2 cellular contexts compared by ENCODE assay signal in the genomic region with DNA sequence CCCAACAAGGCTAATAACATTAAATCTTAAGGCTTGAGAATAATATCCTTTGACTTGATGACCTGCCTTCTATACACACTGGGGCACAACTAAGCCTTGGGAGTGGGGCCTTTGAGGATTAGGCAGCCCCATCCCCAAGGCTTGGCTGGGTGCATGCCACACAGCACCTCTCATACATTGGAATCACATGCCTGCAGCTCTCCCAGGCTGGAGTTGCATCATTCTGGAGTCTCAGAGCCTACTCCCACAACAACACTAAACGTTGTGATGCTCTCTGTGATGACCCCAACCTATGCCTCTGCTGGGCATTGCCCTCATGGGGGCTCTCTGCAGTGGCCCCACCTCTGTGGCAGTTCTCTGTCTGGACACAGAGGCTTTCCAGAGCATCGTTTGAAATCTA.
TF ChIP-seq lines count a peak whose summit lies in the region.

No MANE protein-coding gene starts in this region.

TF ChIP-seq in HepG2, 621 proteins besides CTCF, POLR2A, EP300 and RAD21:
- peak; percentile 54 for TF ChIP-seq CEBPG (CRISPR knock-in tag; IDR thresholded peaks at IDR 0.05)
- TF ChIP-seq, protein P1, sequence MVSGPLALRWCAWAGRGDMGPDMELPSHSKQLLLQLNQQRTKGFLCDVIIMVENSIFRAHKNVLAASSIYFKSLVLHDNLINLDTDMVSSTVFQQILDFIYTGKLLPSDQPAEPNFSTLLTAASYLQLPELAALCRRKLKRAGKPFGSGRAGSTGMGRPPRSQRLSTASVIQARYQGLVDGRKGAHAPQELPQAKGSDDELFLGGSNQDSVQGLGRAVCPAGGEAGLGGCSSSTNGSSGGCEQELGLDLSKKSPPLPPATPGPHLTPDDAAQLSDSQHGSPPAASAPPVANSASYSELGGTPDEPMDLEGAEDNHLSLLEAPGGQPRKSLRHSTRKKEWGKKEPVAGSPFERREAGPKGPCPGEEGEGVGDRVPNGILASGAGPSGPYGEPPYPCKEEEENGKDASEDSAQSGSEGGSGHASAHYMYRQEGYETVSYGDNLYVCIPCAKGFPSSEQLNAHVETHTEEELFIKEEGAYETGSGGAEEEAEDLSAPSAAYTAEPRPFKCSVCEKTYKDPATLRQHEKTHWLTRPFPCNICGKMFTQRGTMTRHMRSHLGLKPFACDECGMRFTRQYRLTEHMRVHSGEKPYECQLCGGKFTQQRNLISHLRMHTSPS (CRISPR knock-in tag; IDR thresholded peaks at IDR 0.05; ENCODE audit: low read depth) = no peak

TF ChIP-seq in GM12891, 5 proteins besides CTCF, POLR2A, EP300 and RAD21:
- TF ChIP-seq PAX5 (IDR thresholded peaks at IDR 0.05; ENCODE audit: insufficient read depth, low read length, severe bottlenecking) = no peak
- no peak for TF ChIP-seq TAF1 (IDR thresholded peaks at IDR 0.05; ENCODE audit: low read depth, low read length)
- TF ChIP-seq SPI1 (IDR thresholded peaks at IDR 0.05; ENCODE audit: low read depth, low read length) = no peak
- TF ChIP-seq POLR2AphosphoS5 (IDR thresholded peaks at IDR 0.05; ENCODE audit: low read depth, low read length) = no peak
- TF ChIP-seq POU2F2 (IDR thresholded peaks at IDR 0.05; ENCODE audit: low read depth, low read length) = no peak
